Comparison of ENCODE assay signal across 1 cellular context in genomic region chr6:80003841-80004198, GRCh38.
TF ChIP-seq lines count a peak whose summit lies in the region.

No MANE protein-coding gene starts in this region.

TF ChIP-seq in K562, 482 proteins besides CTCF, POLR2A, EP300 and RAD21:
- 0 out of 4 replicates have a peak, but pooled peaks of 1 of the 2 experiments have one; percentile 17 for TF ChIP-seq MLLT1 (IDR thresholded peaks at IDR 0.05)
- no peak for TF ChIP-seq TAF1 (IDR thresholded peaks at IDR 0.05; ENCODE audit: control insufficient read depth, extremely low read depth, insufficient read depth, low read length, severe bottlenecking)
- TF ChIP-seq ZBTB5 (IDR thresholded peaks at IDR 0.05), result no peak
- 0 out of 2 replicates have a peak, but pooled peaks have one; percentile 9 for TF ChIP-seq NFIC (IDR thresholded peaks at IDR 0.05)
- peak; percentile 96 for TF ChIP-seq ZBTB33 (CRISPR knock-in tag; IDR thresholded peaks at IDR 0.05)
